In the genomic region with DNA sequence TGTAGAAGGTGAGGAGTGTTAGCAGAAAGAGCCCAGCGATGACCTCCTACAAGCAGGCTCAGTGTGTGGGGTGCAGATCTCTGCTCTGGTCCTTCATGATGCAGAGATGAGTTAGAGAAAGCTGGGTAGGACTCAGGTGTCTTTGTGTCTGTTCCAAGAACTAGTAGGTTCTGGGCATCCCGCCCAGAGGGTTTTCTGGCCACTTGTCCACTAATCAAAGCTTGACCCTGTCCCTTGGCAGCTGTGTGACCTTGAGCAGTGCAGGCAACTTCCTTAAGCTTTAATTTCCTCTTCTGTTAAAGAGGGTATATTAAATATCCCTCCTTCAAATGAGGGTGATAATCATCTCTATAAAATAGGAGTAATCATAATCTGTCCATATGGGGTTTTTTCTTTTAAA, we compare ENCODE assay signal across 33 cellular contexts. TPM values are rescaled to one million over a fixed set of nuclear protein-coding genes. Genes with fewer than 3 reads are reported as not detected.
"Had no signal": no experiment of that assay in that cellular context is flagged by ENCODE, and none has a peak within 500 bp of the region (broad histone marks: within the 10 kb centered on the region; RNA-seq: fewer than 3 reads in every experiment).

No MANE protein-coding gene starts in this region.

- H3K4me3 ChIP-seq: ascending aorta, breast epithelium, SJCRH30, SK-N-MC had no signal

- DNase-seq: activated CD4-positive, alpha-beta T cell treated with anti-CD3 and anti-CD28 coated beads, Interleukin-2, amount 10 ng/mL, durations not matched to agents 24 days and 14 days; activated CD4-positive, alpha-beta T cell treated with anti-CD3 and anti-CD28 coated beads, Interleukin-2, amount 50 U/mL, for 4 hours; activated CD8-positive, alpha-beta T cell treated with anti-CD3 and anti-CD28 coated beads for 36 hours; activated naive CD4-positive, alpha-beta T cell; activated naive CD4-positive, alpha-beta T cell treated with anti-CD3 and anti-CD28 coated beads, Interleukin-2, amount 50 U/mL, for 16 hours; activated naive CD8-positive, alpha-beta T cell treated with anti-CD3 and anti-CD28 coated beads for 36 hours; activated T-cell treated with anti-CD3 and anti-CD28 coated beads, Interleukin-2, amount 50 U/mL, for 24 hours; amygdala; caudate nucleus; cerebellar nuclear complex; Kasumi-1; KG1; MM.1S; MV-4-11; NCI-H1092; NCI-H1436 treated with DMSO at 0.1 percent for 48 hours; NCI-H1694 treated with DMSO at 0.1 percent for 48 hours; NCI-H2029; NCI-H2171 treated with DMSO at 0.1 percent for 48 hours; NCI-H345; NCI-H526 treated with DMSO at 0.1 percent for 48 hours; NCI-H774; SHP77; SJCRH30 had no signal

- H3K27ac ChIP-seq: ascending aorta, breast epithelium, SJCRH30, SK-N-MC had no signal

- H3K36me3 ChIP-seq: ascending aorta, breast epithelium, SJCRH30 had no signal

- H3K4me1 ChIP-seq: ascending aorta, breast epithelium had no signal

- H3K27me3 ChIP-seq: ascending aorta, breast epithelium, SJCRH30 had no signal

- ATAC-seq: activated CD8-positive, alpha-beta T cell treated with anti-CD3 and anti-CD28 coated beads for 36 hours; Panc1 had no signal

- FAIRE-seq: colon, TTC549 had no signal

- H3K9me3 ChIP-seq: ascending aorta, breast epithelium had no signal

RNA-seq across cellular contexts. Expression of gene WNT4, which starts 54.7 kb away (rescaled TPM):
- total RNA-seq: activated CD4-positive, alpha-beta T cell treated with anti-CD3 and anti-CD28 coated beads, Interleukin-2, amount 10 ng/mL, durations not matched to agents 24 days and 14 days; activated CD8-positive, alpha-beta memory T cell treated with anti-CD3 and anti-CD28 coated beads for 36 hours; activated CD8-positive, alpha-beta T cell treated with anti-CD3 and anti-CD28 coated beads for 36 hours; activated naive CD8-positive, alpha-beta T cell treated with anti-CD3 and anti-CD28 coated beads for 36 hours; activated T-helper 1 cell treated with anti-CD3 and anti-CD28 coated beads, Interleukin-12 subunit alpha, Interleukin-12 subunit beta, Interleukin-2, Interleukin-4 antibody, amounts not matched to agents 30 ng/mL and 10 ng/mL and 1 ng/mL, durations not matched to agents 14 hours and 24 hours and 36 hours; ascending aorta; RPMI7951 had no signal
